1 cellular context compared by ENCODE assay signal in genomic region chr17:28357901-28358197, GRCh38.
TF ChIP-seq lines count a peak whose summit lies in the region.

No MANE protein-coding gene starts in this region.

TF ChIP-seq in IMR-90, 13 proteins besides CTCF, POLR2A, EP300 and RAD21 (continued from another document):
- no peak for TF ChIP-seq RCOR1 (IDR thresholded peaks at IDR 0.05; ENCODE audit: insufficient replicate concordance, low read length)
- TF ChIP-seq ELK1 (IDR thresholded peaks at IDR 0.05; ENCODE audit: borderline replicate concordance, low read depth, low read length), result no peak
- TF ChIP-seq RFX5 (IDR thresholded peaks at IDR 0.05; ENCODE audit: low read depth, low read length), result no peak
